Comparison of ENCODE assay signal across 8 cellular contexts in genomic region chr7:17302575-17303142, GRCh38. TPM values are rescaled to one million over a fixed set of nuclear protein-coding genes. Genes with fewer than 3 reads are reported as not detected.
DNase-seq lines count a peak whose midpoint lies in the region; ATAC-seq, FAIRE-seq and TF ChIP-seq lines count a peak whose summit lies in the region.

No MANE protein-coding gene starts in this region.

- H3K9ac ChIP-seq in astrocyte (ENCODE audit: low read length) (no peak overlapping the region), mucosa of stomach (ENCODE audit: low read length) (peak overlapping the region; percentile 24)

- H3K27me3 Mint-ChIP-seq in astrocyte (ENCODE audit: low read depth, unreplicated experiment) = no peaks in the 10 kb centered on the region

- H2AFZ ChIP-seq in astrocyte (ENCODE audit: low read depth, low read length) = no peak overlapping the region

- peak; percentile 24 for ATAC-seq in GM19467 (IDR thresholded peaks at IDR 0.05; ENCODE audit: unreplicated experiment)
- ATAC-seq in HG03521 (IDR thresholded peaks at IDR 0.05; ENCODE audit: unreplicated experiment) = peak; percentile 39

- H3K9me3 ChIP-seq in astrocyte (ENCODE audit: insufficient read depth, low read depth, low read length) (no peaks in the 10 kb centered on the region), mucosa of stomach (ENCODE audit: control insufficient read depth, low read length) (no peaks in the 10 kb centered on the region)

- FAIRE-seq in astrocyte (lab: Jason Lieb, UNC) = no peak
- FAIRE-seq in H54 (lab: Jason Lieb, UNC) = no peak

- H3K4me2 ChIP-seq in astrocyte (ENCODE audit: low read length) = peak overlapping the region; percentile 46

- peaks cover 92% of the 10 kb centered on the region for H3K79me2 ChIP-seq in astrocyte (ENCODE audit: insufficient read depth, low read length)

- no peak for TF ChIP-seq POLR2A in H54 (IDR thresholded peaks at IDR 0.05; ENCODE audit: low read depth, low read length)

- H3K4me1 Mint-ChIP-seq in astrocyte (ENCODE audit: low read depth, unreplicated experiment) = peaks cover 18% of the 10 kb centered on the region

- H3K4me3 Mint-ChIP-seq in astrocyte (ENCODE audit: unreplicated experiment) = peak overlapping the region; percentile 31

- H3K27me3 ChIP-seq in GM06990 (replicated peaks; ENCODE audit: control insufficient read depth, insufficient read depth, low read length) (no peaks in the 10 kb centered on the region), astrocyte (ENCODE audit: insufficient read depth, low read length) (no peaks in the 10 kb centered on the region), mucosa of stomach (ENCODE audit: control insufficient read depth, insufficient read depth, low read length) (no peaks in the 10 kb centered on the region)

- no peaks in the 10 kb centered on the region for H3K9me3 Mint-ChIP-seq in astrocyte (ENCODE audit: unreplicated experiment)

- peaks cover 46% of the 10 kb centered on the region for H4K20me1 ChIP-seq in astrocyte (ENCODE audit: insufficient read depth, low read length)

- peak; percentile 37 for TF ChIP-seq CTCF in GM06990 (IDR thresholded peaks at IDR 0.05; ENCODE audit: insufficient read depth, low read length, poor library complexity, severe bottlenecking)
- TF ChIP-seq CTCF in astrocyte (IDR thresholded peaks at IDR 0.05; ENCODE audit: insufficient read depth, low read depth, low read length) = no peak

- H3K4me3 ChIP-seq in GM06990 (replicated peaks; ENCODE audit: low read depth, low read length) (peak overlapping the region; percentile 20; the same call in 1 of the 2 replicates), astrocyte (ENCODE audit: insufficient read depth, low read depth, low read length) (no peak overlapping the region), mucosa of stomach (ENCODE audit: low read length) (no peak overlapping the region)

- H3K4me1 ChIP-seq in astrocyte (ENCODE audit: insufficient read depth, low read length) (peaks cover 16% of the 10 kb centered on the region), mucosa of stomach (ENCODE audit: control insufficient read depth, insufficient read depth, low read length) (peaks cover 43% of the 10 kb centered on the region)

- peak; percentile 35 for DNase-seq in GM06990 (ENCODE audit: extremely low read depth, insufficient read length)
- no peak for DNase-seq in astrocyte (ENCODE audit: low read depth)
- no peak for DNase-seq in H54 (ENCODE audit: insufficient read length, low spot score)
- no peak for DNase-seq in islet precursor cell
- DNase-seq in AG20443 (ENCODE audit: low spot score) = no peak

- H3K27ac ChIP-seq in astrocyte (ENCODE audit: low read depth, low read length) = no peak overlapping the region

- no peak overlapping the region for H3K27ac Mint-ChIP-seq in astrocyte (ENCODE audit: unreplicated experiment)

- H3K36me3 ChIP-seq in GM06990 (ENCODE audit: control insufficient read depth, insufficient read depth, low read length) (no peaks in the 10 kb centered on the region), astrocyte (ENCODE audit: insufficient read depth, low read length) (no peaks in the 10 kb centered on the region), mucosa of stomach (ENCODE audit: control insufficient read depth, insufficient read depth, low read length) (no peaks in the 10 kb centered on the region)

- no peaks in the 10 kb centered on the region for H3K36me3 Mint-ChIP-seq in astrocyte (ENCODE audit: low read depth, unreplicated experiment)

RNA-seq across cellular contexts. Expression of gene AHR, which starts 4.2 kb away (rescaled TPM):
- total RNA-seq in astrocyte = 40.4 and 48.1 TPM in 2 replicates
